Comparison of ENCODE assay signal across 30 cellular contexts in genomic region chr14:100891051-100891450, GRCh38. TPM values are rescaled to one million over a fixed set of nuclear protein-coding genes. Genes with fewer than 3 reads are reported as not detected.
DNase-seq lines count a peak whose midpoint lies in the region; ATAC-seq, FAIRE-seq and TF ChIP-seq lines count a peak whose summit lies in the region.
"Had no signal": no experiment of that assay in that cellular context is flagged by ENCODE, and none has a peak within 500 bp of the region (broad histone marks: within the 10 kb centered on the region; RNA-seq: fewer than 3 reads in every experiment).

No MANE protein-coding gene starts in this region.

- WGBS in aorta, 2 donors, result 87 to 88% methylated on average over 10 of the region's 10 CpGs

- no peak overlapping the region for H3K9ac ChIP-seq in kidney (ENCODE audit: low read length in 2 of 2)
- H3K9ac ChIP-seq: BLaER1 had no signal

- H3K4me1 ChIP-seq in right atrium auricular region, result no peaks in the 10 kb centered on the region
- no peaks in the 10 kb centered on the region for H3K4me1 ChIP-seq in kidney (ENCODE audit: control insufficient read depth in 1 of 2, insufficient read depth in 1 of 2, low read depth in 1 of 2, low read length in 2 of 2)
- no peaks in the 10 kb centered on the region for H3K4me1 ChIP-seq in aorta (ENCODE audit: control insufficient read depth in 1 of 2, insufficient read depth in 2 of 2, low read length in 2 of 2)
- H3K4me1 ChIP-seq: ascending aorta had no signal

- H3K4me3 ChIP-seq in right atrium auricular region, result no peak overlapping the region
- H3K4me3 ChIP-seq in kidney (ENCODE audit: low read length in 2 of 2), result no peak overlapping the region
- H3K4me3 ChIP-seq in aorta (ENCODE audit: low read length in 2 of 2), result no peak overlapping the region
- H3K4me3 ChIP-seq: ascending aorta, BLaER1, cardiac muscle cell, pancreas had no signal

- no peak for TF ChIP-seq CTCF in right atrium auricular region (IDR thresholded peaks at IDR 0.05)
- no peak for TF ChIP-seq CTCF in kidney (IDR thresholded peaks at IDR 0.05; ENCODE audit: borderline replicate concordance, extremely low read depth, insufficient read depth)

- no peaks in the 10 kb centered on the region for H3K27me3 ChIP-seq in right atrium auricular region
- H3K27me3 ChIP-seq in aorta (ENCODE audit: control insufficient read depth in 1 of 2, insufficient read depth in 2 of 2, low read length in 1 of 2), result no peaks in the 10 kb centered on the region
- H3K27me3 ChIP-seq: ascending aorta, BLaER1, cardiac muscle cell, pancreas had no signal

- H3K36me3 ChIP-seq in right atrium auricular region, result no peaks in the 10 kb centered on the region
- no peaks in the 10 kb centered on the region for H3K36me3 ChIP-seq in kidney (ENCODE audit: control insufficient read depth in 1 of 2, insufficient read depth in 2 of 2, low read length in 2 of 2)
- no peaks in the 10 kb centered on the region for H3K36me3 ChIP-seq in aorta (ENCODE audit: control insufficient read depth in 1 of 2, insufficient read depth in 2 of 2, low read length in 1 of 2)
- H3K36me3 ChIP-seq: ascending aorta, BLaER1, cardiac muscle cell, pancreas, WERI-Rb-1 had no signal

- ATAC-seq in left ventricle myocardium superior, result no peak
- ATAC-seq in sciatic nerve, result no peak
- ATAC-seq in aorta (ENCODE audit: low FRiP score), result no peak
- ATAC-seq in HG03196 (IDR thresholded peaks at IDR 0.05; ENCODE audit: unreplicated experiment), result no peak
- ATAC-seq in GM18517 (IDR thresholded peaks at IDR 0.05; ENCODE audit: unreplicated experiment), result no peak
- ATAC-seq: activated T-cell treated with anti-CD3 and anti-CD28 coated beads, Interleukin-2, amount 50 U/mL, for 72 hours; pancreas had no signal

- DNase-seq in left ventricle myocardium superior (peak; percentile 7), right atrium auricular region (ENCODE audit: low spot score) (no peak), kidney (peak; percentile 45), sciatic nerve (ENCODE audit: low spot score) (peak; percentile 36), aorta (peak; percentile 19 to 38)
- DNase-seq: activated T-cell treated with anti-CD3 and anti-CD28 coated beads, Interleukin-2, amount 50 U/mL, for 72 hours; DMS153; erythroblast; KBM-7; kidney glomerular epithelial cell; mammary epithelial cell; NCI-H1092 treated with DMSO at 0.1 percent for 48 hours; NCI-H1694 treated with DMSO at 0.1 percent for 48 hours; NCI-H446 treated with DMSO at 0.1 percent for 48 hours; NCI-H774; retina; stimulated activated CD8-positive, alpha-beta memory T cell treated with anti-CD3 and anti-CD28 coated beads, Interleukin-4, amount 100 ng/mL, for 48 hours; SW 1271; T-helper 9 cell; trophoblast cell; WERI-Rb-1 had no signal

- intact Hi-C loops in left ventricle myocardium superior (cut with micrococcal nuclease) (no loop called here), kidney (cut with DNase I) (no loop called here), sciatic nerve (cut with DNase I) (no loop called here), aorta (cut with DNase I) (no loop called here)

- H3K27ac ChIP-seq in right atrium auricular region (no peak overlapping the region), kidney (ENCODE audit: low read depth in 2 of 2, low read length in 2 of 2) (no peak overlapping the region), aorta (ENCODE audit: low read depth in 1 of 2, low read length in 2 of 2) (no peak overlapping the region)
- H3K27ac ChIP-seq: ascending aorta, BLaER1, cardiac muscle cell, pancreas, WERI-Rb-1 had no signal

- no peak for FAIRE-seq in kidney (lab: Jason Lieb, UNC)
- FAIRE-seq: GM18507, H54, pancreas, RCC 7860 had no signal

- no peaks in the 10 kb centered on the region for H3K9me3 ChIP-seq in right atrium auricular region
- H3K9me3 ChIP-seq in kidney (ENCODE audit: control insufficient read depth in 1 of 2, low read length in 2 of 2), result no peaks in the 10 kb centered on the region
- peaks cover 1% of the 10 kb centered on the region for H3K9me3 ChIP-seq in aorta (ENCODE audit: control insufficient read depth, low read length)
- H3K9me3 ChIP-seq: ascending aorta, BLaER1, pancreas had no signal

RNA-seq across cellular contexts. Expression of gene RTL1, which starts 12.5 kb away (rescaled TPM):
- not detected for total RNA-seq in left ventricle myocardium superior
- total RNA-seq in right atrium auricular region, result not detected
- not detected for total RNA-seq in kidney
- not detected for polyA plus RNA-seq in kidney (ENCODE audit: insufficient read depth, low read depth, low replicate concordance)
- total RNA-seq in sciatic nerve, result not detected
- total RNA-seq in aorta, result not detected
- not detected for polyA plus RNA-seq in aorta
- total RNA-seq: activated T-cell treated with anti-CD3 and anti-CD28 coated beads, Interleukin-2, amount 50 U/mL, for 72 hours; ascending aorta; mammary epithelial cell had no signal
- polyA plus RNA-seq: cardiac muscle cell, mammary epithelial cell had no signal
